Comparison of ENCODE assay signal across 18 cellular contexts in genomic region chr2:241003369-241003768, GRCh38. TPM values are rescaled to one million over a fixed set of nuclear protein-coding genes. Genes with fewer than 3 reads are reported as not detected.
DNase-seq lines count a peak whose midpoint lies in the region; ATAC-seq and TF ChIP-seq lines count a peak whose summit lies in the region.
"Had no signal": no experiment of that assay in that cellular context is flagged by ENCODE, and none has a peak within 500 bp of the region (broad histone marks: within the 10 kb centered on the region; RNA-seq: fewer than 3 reads in every experiment).

No MANE protein-coding gene starts in this region.

- H2AK5ac ChIP-seq in neuronal stem cell (ENCODE audit: low read depth, low read length) = no peak overlapping the region

- H3K23ac ChIP-seq in neuronal stem cell (ENCODE audit: low read depth, low read length, poor library complexity) = no peak overlapping the region

- H3K4me3 ChIP-seq in right atrium auricular region (no peak overlapping the region), right cardiac atrium (ENCODE audit: low read length) (no peak overlapping the region), neuronal stem cell (ENCODE audit: low read length in 2 of 2) (peak overlapping the region in 1 of 2 donors; percentile 13)
- H3K4me3 ChIP-seq: Peyer's patch had no signal

- H2AFZ ChIP-seq in neuronal stem cell (ENCODE audit: low read length) = no peak overlapping the region

- peaks cover 3% of the 10 kb centered on the region for H3K36me3 ChIP-seq in right atrium auricular region
- H3K36me3 ChIP-seq in neuronal stem cell (replicated peaks in 1 of 2; ENCODE audit: control insufficient read depth in 2 of 2, insufficient read depth in 2 of 2, low read length in 2 of 2) = peaks cover 0 to 4% of the 10 kb centered on the region in 2 donors
- H3K36me3 ChIP-seq: BE2C, Peyer's patch had no signal

- no peak overlapping the region for H2BK15ac ChIP-seq in neuronal stem cell (ENCODE audit: low read length)

- H4K91ac ChIP-seq in neuronal stem cell (ENCODE audit: low read depth, low read length, poor library complexity) = no peak overlapping the region

- no peak overlapping the region for H2BK12ac ChIP-seq in neuronal stem cell (ENCODE audit: low read length)

- peak overlapping the region; percentile 77 for H2BK5ac ChIP-seq in neuronal stem cell (ENCODE audit: low read length)

- H4K8ac ChIP-seq in neuronal stem cell (ENCODE audit: low read depth, low read length) = no peak overlapping the region

- no peak overlapping the region for H3K4me2 ChIP-seq in neuronal stem cell (ENCODE audit: insufficient read depth, low read length, poor library complexity, severe bottlenecking)
- H3K4me2 ChIP-seq: KMS-11 had no signal

- H3K18ac ChIP-seq in neuronal stem cell (ENCODE audit: low read length) = no peak overlapping the region

- no peaks in the 10 kb centered on the region for H3K79me1 ChIP-seq in neuronal stem cell (ENCODE audit: low read depth, low read length)

- intact Hi-C loops in right cardiac atrium (cut with DNase I) = no loop called here

- no peak overlapping the region for H2BK120ac ChIP-seq in neuronal stem cell (ENCODE audit: low read depth, low read length)

- H3K4me1 ChIP-seq in right atrium auricular region (peaks cover 0 to 11% of the 10 kb centered on the region in 2 donors), right cardiac atrium (ENCODE audit: control insufficient read depth, insufficient read depth, low read length) (no peaks in the 10 kb centered on the region), neuronal stem cell (ENCODE audit: control insufficient read depth in 2 of 2, insufficient read depth in 1 of 2, low read depth in 1 of 2, low read length in 2 of 2) (peaks cover 0 to 7% of the 10 kb centered on the region in 2 donors)
- H3K4me1 ChIP-seq: BE2C, Peyer's patch had no signal

- H3K9ac ChIP-seq in neuronal stem cell (ENCODE audit: low read depth, low read length, poor library complexity) = no peak overlapping the region
- H3K9ac ChIP-seq: KMS-11 had no signal

- H3K27me3 ChIP-seq in right atrium auricular region (no peaks in the 10 kb centered on the region), right cardiac atrium (ENCODE audit: control insufficient read depth, insufficient read depth) (no peaks in the 10 kb centered on the region), neuronal stem cell (ENCODE audit: control insufficient read depth in 3 of 3, insufficient read depth in 3 of 3, low read depth in 1 of 3, low read length in 3 of 3) (peaks cover 7 to 37% (median 28%) of the 10 kb centered on the region in 3 experiments)
- H3K27me3 ChIP-seq: Peyer's patch had no signal

- 94% methylated on average over 2 of the region's 2 CpGs for WGBS in right cardiac atrium
- WGBS in neuronal stem cell (ENCODE audit: extremely low coverage in 2 of 2, insufficient read length in 2 of 2, insufficient replicate concordance in 1 of 2), 2 donors = no CpG with 5 or more reads among the region's 2 CpGs

- peaks cover 12 to 27% of the 10 kb centered on the region in 2 donors for H3K9me3 ChIP-seq in right atrium auricular region
- peaks cover 6% of the 10 kb centered on the region for H3K9me3 ChIP-seq in right cardiac atrium (ENCODE audit: control insufficient read depth, low read length)
- H3K9me3 ChIP-seq in neuronal stem cell (replicated peaks in 1 of 2; ENCODE audit: control insufficient read depth in 2 of 2, insufficient read depth in 1 of 2, low read depth in 1 of 2, low read length in 2 of 2) = peaks cover 13 to 16% of the 10 kb centered on the region in 2 donors

- TF ChIP-seq CTCF in right atrium auricular region (IDR thresholded peaks at IDR 0.05) = no peak

- peak; percentile 20 for DNase-seq in activated CD4-positive, CD25-positive, alpha-beta regulatory T cell treated with anti-CD3 and anti-CD28 coated beads, Interleukin-2, amount 50 U/mL, for 72 hours
- peak; percentile 26 for DNase-seq in right atrium auricular region (ENCODE audit: low spot score)
- DNase-seq in right cardiac atrium = no peak
- DNase-seq in neuronal stem cell (ENCODE audit: low spot score) = no peak
- peak; percentile 29 for DNase-seq in ureter (ENCODE audit: low spot score)
- no peak for DNase-seq in NK-92 treated with Interleukin-12 subunit alpha and Interleukin-12 subunit beta, amount 100 ng/mL, for 24 hours (lab: John Stamatoyannopoulos, UW)
- DNase-seq in NCI-H2196 (lab: John Stamatoyannopoulos, UW; ENCODE audit: unreplicated experiment) = no peak
- DNase-seq: BE2C; CD4-positive, alpha-beta T cell; NCI-H1092; NCI-H146; NCI-H2081 treated with DMSO at 0.1 percent for 48 hours; NCI-H2227 treated with DMSO at 0.1 percent for 48 hours; NCI-H524 treated with DMSO at 0.1 percent for 48 hours had no signal

- H3K14ac ChIP-seq in neuronal stem cell (ENCODE audit: low read length) = peak overlapping the region; percentile 75

- no peak for ATAC-seq in activated CD4-positive, CD25-positive, alpha-beta regulatory T cell treated with anti-CD3 and anti-CD28 coated beads, Interleukin-2, amount 50 U/mL, for 24 hours
- no peak for ATAC-seq in right cardiac atrium

- no peak overlapping the region for H3K4ac ChIP-seq in neuronal stem cell (ENCODE audit: low read length)

- no peak overlapping the region for H3K27ac ChIP-seq in right atrium auricular region
- H3K27ac ChIP-seq in right cardiac atrium (ENCODE audit: low read length) = no peak overlapping the region
- H3K27ac ChIP-seq in neuronal stem cell (replicated peaks; ENCODE audit: low read length) = no peak overlapping the region
- H3K27ac ChIP-seq: 22Rv1, KMS-11, Peyer's patch had no signal

RNA-seq across cellular contexts. Expression of gene SNED1, which starts 5.0 kb away (rescaled TPM):
- total RNA-seq in right atrium auricular region = 10 to 100 TPM in 1 of 2 donors, 1 to 10 TPM in 1; 9.9 to 16.4 TPM
- total RNA-seq in right cardiac atrium = 10 to 100 TPM; 13.8 to 19.2 (median 16.8) TPM
- polyA plus RNA-seq in right cardiac atrium = 6.7 TPM
- polyA plus RNA-seq in neuronal stem cell (2013, experiment 1 of 2) = 0.14 TPM
- polyA plus RNA-seq in neuronal stem cell (2013, experiment 2 of 2) = 0.04 TPM
- total RNA-seq in ureter = 41.8 TPM

Comparison
In these comparisons a context has a peak if more than half of its experiments do, and no peak if none do; other contexts are left out.
1. DNase-seq: peak in activated CD4-positive, CD25-positive, alpha-beta regulatory T cell treated with anti-CD3 and anti-CD28 coated beads, Interleukin-2, amount 50 U/mL, for 72 hours (single experiment), right atrium auricular region (single experiment) and ureter (single experiment); none in right cardiac atrium (0 of 3), neuronal stem cell (single experiment), NK-92 treated with Interleukin-12 subunit alpha and Interleukin-12 subunit beta, amount 100 ng/mL, for 24 hours (single experiment) and NCI-H2196 (single experiment).